1 cellular context compared by ENCODE assay signal in the genomic region with DNA sequence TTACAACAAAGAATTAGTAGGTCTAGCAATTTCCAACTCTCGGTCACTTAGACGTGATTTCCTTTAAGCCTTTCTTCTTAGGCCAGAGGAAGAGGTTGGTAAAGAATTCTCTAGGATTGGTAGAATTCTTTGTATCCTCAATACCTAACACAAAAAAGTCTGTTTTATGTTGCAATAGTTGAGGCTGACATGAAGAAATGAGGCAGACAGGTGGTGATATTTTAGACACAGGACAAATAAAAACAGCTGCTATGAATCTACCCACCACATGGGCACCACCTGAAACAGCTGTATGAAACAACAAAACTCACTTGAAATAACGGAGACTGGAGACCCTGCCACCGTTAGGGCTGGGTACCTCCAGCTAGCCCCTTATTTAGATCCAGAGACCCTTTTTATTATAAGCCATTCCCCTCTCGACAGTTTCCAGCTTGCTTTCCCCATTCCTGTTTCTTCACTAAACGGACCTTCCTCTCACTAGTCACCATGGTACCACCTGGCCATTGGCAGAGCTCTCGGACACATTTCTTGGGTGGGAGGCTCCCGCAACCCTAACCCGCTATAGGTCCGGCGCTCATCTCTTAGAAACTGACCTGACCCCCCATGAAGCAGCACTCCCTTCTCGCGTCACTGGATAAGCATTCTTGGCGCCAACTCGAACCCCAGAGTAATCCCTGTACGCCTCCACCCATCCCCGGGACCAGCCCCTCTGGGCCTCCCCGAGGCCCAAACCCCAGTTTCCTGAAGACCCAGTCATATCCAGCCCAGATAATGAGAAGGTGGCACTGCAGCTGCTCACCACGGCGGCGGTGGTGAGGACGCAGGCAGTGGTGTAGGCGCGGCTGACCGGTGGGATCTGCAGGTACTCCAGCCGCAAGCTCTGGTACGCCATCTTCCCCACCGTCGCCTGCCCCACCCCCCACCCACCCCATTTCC.
A peak's percentile ranks its signal among the peaks of the same experiment; 100 is the strongest.
TF ChIP-seq lines count a peak whose summit lies in the region.

A gene (minus strand): TSS at position 909 of the 936 bp plus-strand sequence. CDS start 17 bp downstream, at position 892.

TF ChIP-seq in SK-N-SH, 30 proteins besides CTCF, POLR2A, EP300 and RAD21 (continued from another document):
- TF ChIP-seq, protein P1, sequence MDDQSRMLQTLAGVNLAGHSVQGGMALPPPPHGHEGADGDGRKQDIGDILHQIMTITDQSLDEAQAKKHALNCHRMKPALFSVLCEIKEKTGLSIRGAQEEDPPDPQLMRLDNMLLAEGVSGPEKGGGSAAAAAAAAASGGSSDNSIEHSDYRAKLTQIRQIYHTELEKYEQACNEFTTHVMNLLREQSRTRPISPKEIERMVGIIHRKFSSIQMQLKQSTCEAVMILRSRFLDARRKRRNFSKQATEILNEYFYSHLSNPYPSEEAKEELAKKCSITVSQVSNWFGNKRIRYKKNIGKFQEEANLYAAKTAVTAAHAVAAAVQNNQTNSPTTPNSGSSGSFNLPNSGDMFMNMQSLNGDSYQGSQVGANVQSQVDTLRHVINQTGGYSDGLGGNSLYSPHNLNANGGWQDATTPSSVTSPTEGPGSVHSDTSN (IDR thresholded peaks at IDR 0.05) = no peak
- peak; percentile 69 for TF ChIP-seq TAF1 (IDR thresholded peaks at IDR 0.05; ENCODE audit: borderline replicate concordance, low read depth, low read length)
- TF ChIP-seq TCF12 (IDR thresholded peaks at IDR 0.05) = no peak
- TF ChIP-seq, protein P2, sequence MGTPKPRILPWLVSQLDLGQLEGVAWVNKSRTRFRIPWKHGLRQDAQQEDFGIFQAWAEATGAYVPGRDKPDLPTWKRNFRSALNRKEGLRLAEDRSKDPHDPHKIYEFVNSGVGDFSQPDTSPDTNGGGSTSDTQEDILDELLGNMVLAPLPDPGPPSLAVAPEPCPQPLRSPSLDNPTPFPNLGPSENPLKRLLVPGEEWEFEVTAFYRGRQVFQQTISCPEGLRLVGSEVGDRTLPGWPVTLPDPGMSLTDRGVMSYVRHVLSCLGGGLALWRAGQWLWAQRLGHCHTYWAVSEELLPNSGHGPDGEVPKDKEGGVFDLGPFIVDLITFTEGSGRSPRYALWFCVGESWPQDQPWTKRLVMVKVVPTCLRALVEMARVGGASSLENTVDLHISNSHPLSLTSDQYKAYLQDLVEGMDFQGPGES (IDR thresholded peaks at IDR 0.05; ENCODE audit: low read depth, low read length) = no peak
- no peak for TF ChIP-seq NRF1 (IDR thresholded peaks at IDR 0.05; ENCODE audit: low read depth, low read length)
- TF ChIP-seq, protein P3, sequence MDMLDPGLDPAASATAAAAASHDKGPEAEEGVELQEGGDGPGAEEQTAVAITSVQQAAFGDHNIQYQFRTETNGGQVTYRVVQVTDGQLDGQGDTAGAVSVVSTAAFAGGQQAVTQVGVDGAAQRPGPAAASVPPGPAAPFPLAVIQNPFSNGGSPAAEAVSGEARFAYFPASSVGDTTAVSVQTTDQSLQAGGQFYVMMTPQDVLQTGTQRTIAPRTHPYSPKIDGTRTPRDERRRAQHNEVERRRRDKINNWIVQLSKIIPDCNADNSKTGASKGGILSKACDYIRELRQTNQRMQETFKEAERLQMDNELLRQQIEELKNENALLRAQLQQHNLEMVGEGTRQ (IDR thresholded peaks at IDR 0.05; ENCODE audit: borderline replicate concordance, low read depth, low read length) = no peak
- TF ChIP-seq GATA2 (CRISPR knock-in tag; IDR thresholded peaks at IDR 0.05) = no peak
- no peak for TF ChIP-seq NFIC (IDR thresholded peaks at IDR 0.05; ENCODE audit: borderline replicate concordance)
- no peak for TF ChIP-seq FOXM1 (IDR thresholded peaks at IDR 0.05; ENCODE audit: low read depth)
- peak; percentile 79 for TF ChIP-seq YY1 (IDR thresholded peaks at IDR 0.05; ENCODE audit: low read depth)
- TF ChIP-seq FOSL2 (IDR thresholded peaks at IDR 0.05; ENCODE audit: borderline replicate concordance, low read depth) = no peak
- no peak for TF ChIP-seq MEF2A (IDR thresholded peaks at IDR 0.05; ENCODE audit: borderline replicate concordance, low read depth)
